In genomic region chr12:132154341-132154761, GRCh38 we compare ENCODE assay signal across 8 cellular contexts. TPM values are rescaled to one million over a fixed set of nuclear protein-coding genes. Genes with fewer than 3 reads are reported as not detected.
A peak's percentile ranks its signal among the peaks of the same experiment; 100 is the strongest.
DNase-seq lines count a peak whose midpoint lies in the region; ATAC-seq and TF ChIP-seq lines count a peak whose summit lies in the region.

No MANE protein-coding gene starts in this region.

- CTCF ChIA-PET in A673 (lab: Charles Lee): interaction anchor here (0.6 to 1.2 kb wide), 9 partner anchors 8 to 461 kb away, joined by 3 to 39 read pairs (median 6); no protein-coding TSS in a partner anchor

- intact Hi-C loops in A673 (cut with micrococcal nuclease; ENCODE audit: unreplicated experiment): loop anchor here (1.0 to 2.0 kb wide), 3 partner anchors 65 to 460 kb away; no protein-coding TSS in a partner anchor

- H3K4me1 Mint-ChIP-seq in T-helper 17 cell: no peaks in the 10 kb centered on the region
- peaks cover 11% of the 10 kb centered on the region for H3K4me1 Mint-ChIP-seq in nephron progenitor cell

- no peak overlapping the region for H2AFZ ChIP-seq in DND-41 (ENCODE audit: low read depth, low read length)

- H3K27me3 ChIP-seq in DND-41 (ENCODE audit: insufficient read depth, low read length, poor library complexity): no peaks in the 10 kb centered on the region
- H3K27me3 ChIP-seq in muscle layer of colon (ENCODE audit: control insufficient read depth in 1 of 2, insufficient read depth in 2 of 2, low read length in 2 of 2): no peaks in the 10 kb centered on the region
- H3K27me3 ChIP-seq in A673 (replicated peaks; ENCODE audit: insufficient read depth, low read depth, low read length, poor library complexity): no peaks in the 10 kb centered on the region

- H3K4me2 ChIP-seq in DND-41 (ENCODE audit: insufficient read depth, low read length): no peak overlapping the region

- H3K27ac ChIP-seq in DND-41 (ENCODE audit: low read length): no peak overlapping the region
- H3K27ac ChIP-seq in muscle layer of colon (ENCODE audit: low read depth, low read length): no peak overlapping the region
- H3K27ac ChIP-seq in A673 (ENCODE audit: low read depth, low read length, poor library complexity, severe bottlenecking): no peak overlapping the region

- H3K9me3 Mint-ChIP-seq in nephron progenitor cell: no peaks in the 10 kb centered on the region

- POLR2A ChIA-PET in A673 (lab: Charles Lee; ENCODE audit: low non-redundant PET): no interaction called here

- TF ChIP-seq CTCF in DND-41 (IDR thresholded peaks at IDR 0.05; ENCODE audit: borderline replicate concordance, extremely low read depth, low read length, poor library complexity, severe bottlenecking) (no peak), nephron progenitor cell (IDR thresholded peaks at IDR 0.05) (no peak), A673 (conservative IDR thresholded peaks at IDR 0.05; ENCODE audit: low read depth, low read length) (no peak), GM10266 (IDR thresholded peaks at IDR 0.05; ENCODE audit: control insufficient read depth, insufficient read depth, low read depth, missing control alignments) (no peak)

- H3K36me3 ChIP-seq in DND-41 (ENCODE audit: insufficient read depth, low read length): peaks cover 47% of the 10 kb centered on the region
- H3K36me3 ChIP-seq in muscle layer of colon (ENCODE audit: insufficient read depth, low read length): peaks cover 13% of the 10 kb centered on the region
- H3K36me3 ChIP-seq in A673 (ENCODE audit: insufficient read depth, low read length, poor library complexity, severe bottlenecking): peaks cover 12% of the 10 kb centered on the region

- H3K27ac Mint-ChIP-seq in T-helper 17 cell (no peak overlapping the region), nephron progenitor cell (no peak overlapping the region)

- H3K9me3 ChIP-seq in DND-41 (ENCODE audit: insufficient read depth, low read length, severe bottlenecking) (peaks cover 5% of the 10 kb centered on the region), T-helper 17 cell (ENCODE audit: control insufficient read depth, low read length, poor library complexity, severe bottlenecking) (no peaks in the 10 kb centered on the region), muscle layer of colon (ENCODE audit: low read length) (no peaks in the 10 kb centered on the region), A673 (ENCODE audit: low read depth, low read length, poor library complexity, severe bottlenecking) (no peaks in the 10 kb centered on the region)

- H3K4me3 ChIP-seq in DND-41 (ENCODE audit: low read depth in 1 of 2, low read length in 2 of 2) (no peak overlapping the region), muscle layer of colon (ENCODE audit: low read depth in 1 of 2, low read length in 2 of 2) (peak overlapping the region in 1 of 2 donors; percentile 57), A673 (ENCODE audit: low read depth, low read length, poor library complexity, severe bottlenecking) (no peak overlapping the region)

- DNase-seq in DND-41 (no peak), T-helper 17 cell (peak in 1 of 3 donors; percentile 4), nephron progenitor cell (no peak), A673 (ENCODE audit: low spot score) (no peak), GM10266 (ENCODE audit: extremely low spot score) (no peak)
- no peak for DNase-seq in activated CD4-positive, alpha-beta T cell treated with anti-CD3 and anti-CD28 coated beads, Interleukin-2, amount 50 U/mL, for 4 hours

- no peaks in the 10 kb centered on the region for H3K36me3 Mint-ChIP-seq in T-helper 17 cell (ENCODE audit: low read depth)
- no peaks in the 10 kb centered on the region for H3K36me3 Mint-ChIP-seq in nephron progenitor cell (ENCODE audit: low read depth)

- no TSS peak for BruUV-seq in A673 (replicated peaks; lab: Mats Ljungman, UMichigan)

- ATAC-seq in DND-41 (ENCODE audit: insufficient read depth, low read depth): peak; percentile 16
- ATAC-seq in GM21786 (IDR thresholded peaks at IDR 0.05; ENCODE audit: unreplicated experiment): peak; percentile 12
- peak; percentile 11 for ATAC-seq in T-helper 17 cell

- H3K9ac ChIP-seq in DND-41 (ENCODE audit: low read depth, low read length) (no peak overlapping the region), muscle layer of colon (ENCODE audit: low read length) (peak overlapping the region; percentile 37)

- H3K4me3 Mint-ChIP-seq in T-helper 17 cell (peak overlapping the region; percentile 7), nephron progenitor cell (no peak overlapping the region)

- H3K27me3 Mint-ChIP-seq in T-helper 17 cell: no peaks in the 10 kb centered on the region
- H3K27me3 Mint-ChIP-seq in nephron progenitor cell (ENCODE audit: low read depth, poor library complexity): no peaks in the 10 kb centered on the region

- no peaks in the 10 kb centered on the region for H3K79me2 ChIP-seq in DND-41 (ENCODE audit: insufficient read depth, low read length)

- peaks cover 4% of the 10 kb centered on the region; the same call in 1 of the 2 replicates for H3K4me1 ChIP-seq in DND-41 (ENCODE audit: insufficient read depth, low read length)
- no peaks in the 10 kb centered on the region for H3K4me1 ChIP-seq in muscle layer of colon (ENCODE audit: insufficient read depth, low read length)
- no peaks in the 10 kb centered on the region for H3K4me1 ChIP-seq in A673 (ENCODE audit: insufficient read depth, low read length, poor library complexity, severe bottlenecking)

- peaks cover 14% of the 10 kb centered on the region for H4K20me1 ChIP-seq in DND-41 (ENCODE audit: insufficient read depth, low read length)

RNA-seq across cellular contexts. Expression of gene NOC4L, which starts 10.1 kb away (rescaled TPM):
- total RNA-seq in T-helper 17 cell (10 to 100 TPM; 20.7 to 21.6 TPM), A673 (2021) (43.0 and 46.9 TPM in 2 replicates)

RNA-seq across cellular contexts. Expression of gene DDX51, which starts 10.2 kb away (rescaled TPM):
- 10 to 100 TPM; 38.2 to 40.9 TPM for total RNA-seq in T-helper 17 cell
- 35.4 and 38.9 TPM in 2 replicates for total RNA-seq in A673 (2021)
